Comparison of ENCODE assay signal across 8 cellular contexts in genomic region chr1:33298623-33299277, GRCh38. TPM values are rescaled to one million over a fixed set of nuclear protein-coding genes. Genes with fewer than 3 reads are reported as not detected.
DNase-seq lines count a peak whose midpoint lies in the region; ATAC-seq and TF ChIP-seq lines count a peak whose summit lies in the region.

No MANE protein-coding gene starts in this region.

- CTCF ChIA-PET in activated CD8-positive, alpha-beta T cell treated with anti-CD3 and anti-CD28 coated beads for 36 hours (lab: Charles Lee) = interaction anchor here (0.6 to 2.9 kb wide), 23 partner anchors 9 to 898 kb away, joined by 3 to 17 read pairs (median 3); no protein-coding TSS in a partner anchor

- no peak overlapping the region for H3K27ac Mint-ChIP-seq in H9
- H3K27ac Mint-ChIP-seq in activated CD8-positive, alpha-beta T cell treated with anti-CD3 and anti-CD28 coated beads for 36 hours = no peak overlapping the region
- H3K27ac Mint-ChIP-seq in endodermal cell = no peak overlapping the region
- no peak overlapping the region for H3K27ac Mint-ChIP-seq in mesothelial cell of epicardium

- H3K4me3 ChIP-seq in endodermal cell (ENCODE audit: low read length) = no peak overlapping the region

- H3K36me3 Mint-ChIP-seq in H9 (ENCODE audit: insufficient read depth in 1 of 3, low read depth in 3 of 3) (peaks cover 32 to 45% (median 41%) of the 10 kb centered on the region in 3 experiments), endodermal cell (ENCODE audit: low read depth) (peaks cover 71% of the 10 kb centered on the region), mesothelial cell of epicardium (peaks cover 64% of the 10 kb centered on the region)
- H3K36me3 Mint-ChIP-seq in activated CD8-positive, alpha-beta T cell treated with anti-CD3 and anti-CD28 coated beads for 36 hours (ENCODE audit: low read depth) = peaks cover 9% of the 10 kb centered on the region

- H3K27ac ChIP-seq in C4-2B (no peak overlapping the region), H9 (ENCODE audit: insufficient read length, low read depth, low read length) (no peak overlapping the region), endodermal cell (ENCODE audit: low read depth, low read length) (no peak overlapping the region)

- H3K27me3 ChIP-seq in H9 (ENCODE audit: insufficient read depth, low read length) = no peaks in the 10 kb centered on the region
- H3K27me3 ChIP-seq in endodermal cell (ENCODE audit: control insufficient read depth, insufficient read depth, low read length, poor library complexity, severe bottlenecking) = no peaks in the 10 kb centered on the region

- TF ChIP-seq CTCF in C4-2B (conservative IDR thresholded peaks at IDR 0.05) (peak; percentile 90), H9 (conservative IDR thresholded peaks at IDR 0.05) (peak; percentile 87), endodermal cell (conservative IDR thresholded peaks at IDR 0.05) (peak; percentile 88), mesothelial cell of epicardium (IDR thresholded peaks at IDR 0.05; ENCODE audit: unreplicated experiment) (peak; percentile 76)
- peak; percentile 92 for TF ChIP-seq CTCF in activated CD8-positive, alpha-beta T cell treated with anti-CD3 and anti-CD28 coated beads for 36 hours (IDR thresholded peaks at IDR 0.05)

- no peak overlapping the region for H3K14ac ChIP-seq in H9 (ENCODE audit: insufficient read depth, low read length)

- H2BK120ac ChIP-seq in H9 (ENCODE audit: low read depth, low read length, poor library complexity, severe bottlenecking) = no peak overlapping the region

- no peaks in the 10 kb centered on the region for H4K20me1 ChIP-seq in H9 (ENCODE audit: control insufficient read depth, insufficient read depth, insufficient read length)

- peaks cover 54% of the 10 kb centered on the region for H3K36me3 ChIP-seq in endodermal cell (ENCODE audit: control insufficient read depth, insufficient read depth, low read length)

- H3K9me3 ChIP-seq in H9 (ENCODE audit: control insufficient read depth, low read depth, low read length) (no peaks in the 10 kb centered on the region), endodermal cell (ENCODE audit: control insufficient read depth, low read length) (peaks cover 14% of the 10 kb centered on the region)

- H4K91ac ChIP-seq in H9 (ENCODE audit: insufficient read length, low read depth, low read length) = no peak overlapping the region

- H3K4me1 Mint-ChIP-seq in H9 (peaks cover 15 to 24% of the 10 kb centered on the region in 2 experiments), endodermal cell (no peaks in the 10 kb centered on the region), mesothelial cell of epicardium (peaks cover 11% of the 10 kb centered on the region)
- peaks cover 19% of the 10 kb centered on the region for H3K4me1 Mint-ChIP-seq in activated CD8-positive, alpha-beta T cell treated with anti-CD3 and anti-CD28 coated beads for 36 hours (ENCODE audit: low read depth)

- no peak overlapping the region for H3K23ac ChIP-seq in H9 (ENCODE audit: insufficient read length, low read depth, low read length)

- no peak overlapping the region for H2BK12ac ChIP-seq in H9 (ENCODE audit: insufficient read length, low read depth, low read length)

- H3K79me1 ChIP-seq in H9 (ENCODE audit: insufficient read depth, low read depth, low read length, poor library complexity, severe bottlenecking) = no peaks in the 10 kb centered on the region

- no peak overlapping the region for H3K4me2 ChIP-seq in H9 (ENCODE audit: insufficient read depth, insufficient read length, low read length)

- no peaks in the 10 kb centered on the region for H3K23me2 ChIP-seq in H9 (ENCODE audit: insufficient read length, low read depth, low read length, poor library complexity, severe bottlenecking)

- no peak overlapping the region for H3T11ph ChIP-seq in H9 (ENCODE audit: low read length)

- H3K27me3 Mint-ChIP-seq in H9 (ENCODE audit: low read depth) = peaks cover 3% of the 10 kb centered on the region; the same call in 1 of the 2 replicates
- H3K27me3 Mint-ChIP-seq in activated CD8-positive, alpha-beta T cell treated with anti-CD3 and anti-CD28 coated beads for 36 hours = no peaks in the 10 kb centered on the region
- H3K27me3 Mint-ChIP-seq in endodermal cell (ENCODE audit: insufficient read depth) = peaks cover 9% of the 10 kb centered on the region
- H3K27me3 Mint-ChIP-seq in mesothelial cell of epicardium (ENCODE audit: low read depth) = no peaks in the 10 kb centered on the region

- H3K18ac ChIP-seq in H9 (ENCODE audit: insufficient read length, low read depth, low read length) = no peak overlapping the region

- peak; percentile 75 for ATAC-seq in activated CD8-positive, alpha-beta T cell treated with anti-CD3 and anti-CD28 coated beads for 36 hours

- peaks cover 0 to 4% of the 10 kb centered on the region in 2 experiments; a peak in 3 of 5 replicates for H3K9me3 Mint-ChIP-seq in H9
- no peaks in the 10 kb centered on the region for H3K9me3 Mint-ChIP-seq in activated CD8-positive, alpha-beta T cell treated with anti-CD3 and anti-CD28 coated beads for 36 hours
- peaks cover 4% of the 10 kb centered on the region for H3K9me3 Mint-ChIP-seq in endodermal cell
- H3K9me3 Mint-ChIP-seq in mesothelial cell of epicardium = no peaks in the 10 kb centered on the region

- DNase-seq in H9 (peak; percentile 85), NCI-H748 (lab: John Stamatoyannopoulos, UW; ENCODE audit: unreplicated experiment) (peak; percentile 49), endodermal cell (peak; percentile 93), mesothelial cell of epicardium (ENCODE audit: low spot score in 2 of 2, unreplicated experiment in 2 of 2) (no peak), mesenteric fat pad (ENCODE audit: low spot score) (no peak)
- DNase-seq in activated CD8-positive, alpha-beta T cell treated with anti-CD3 and anti-CD28 coated beads for 36 hours = peak; percentile 76
- DNase-seq in stimulated activated CD8-positive, alpha-beta memory T cell treated with anti-CD3 and anti-CD28 coated beads, Interleukin-7, amount 100 ng/mL, for 48 hours (ENCODE audit: extremely low read depth in 1 of 2, low read depth in 1 of 2) = peak; percentile 10 to 52

- no peak overlapping the region for H4K8ac ChIP-seq in H9 (replicated peaks; ENCODE audit: insufficient read length, low read depth, low read length)

- no peak overlapping the region for H2BK5ac ChIP-seq in H9 (ENCODE audit: insufficient read length, low read length)

- H3K56ac ChIP-seq in H9 (ENCODE audit: insufficient read length, low read depth, low read length) = no peak overlapping the region

- POLR2A ChIA-PET in activated CD8-positive, alpha-beta T cell treated with anti-CD3 and anti-CD28 coated beads for 36 hours (lab: Charles Lee) = interaction anchor here (0.9 kb wide), 1 partner anchor 39 kb away, joined by 3 read pairs; no protein-coding TSS in a partner anchor

- no peak overlapping the region for H4K5ac ChIP-seq in H9 (ENCODE audit: insufficient read length, low read depth, low read length)

- H2BK15ac ChIP-seq in H9 (ENCODE audit: low read depth, low read length) = no peak overlapping the region

- no peak overlapping the region for H2AK5ac ChIP-seq in H9 (ENCODE audit: insufficient read length, low read length)

- no CpG with 5 or more reads among the region's 18 CpGs for WGBS in H9 (ENCODE audit: extremely low coverage, insufficient read length, low lambda C conversion rate)
- WGBS in endodermal cell (ENCODE audit: insufficient coverage in 1 of 2, insufficient read length in 1 of 2), 2 experiments = 82 to 85% methylated on average over 10 to 18 of the region's 18 CpGs

- H3K4me3 Mint-ChIP-seq in H9 (peak overlapping the region in 1 of 2 experiments; percentile 48; a peak in 1 of 5 replicates), endodermal cell (no peak overlapping the region), mesothelial cell of epicardium (no peak overlapping the region)
- no peak overlapping the region for H3K4me3 Mint-ChIP-seq in activated CD8-positive, alpha-beta T cell treated with anti-CD3 and anti-CD28 coated beads for 36 hours

- no peak overlapping the region for H3K9ac ChIP-seq in H9 (ENCODE audit: extremely low read depth, insufficient read length, low read length)
- no peak overlapping the region for H3K9ac ChIP-seq in endodermal cell (ENCODE audit: extremely low read depth, low read length, poor library complexity, severe bottlenecking)

- H3K4ac ChIP-seq in H9 (ENCODE audit: low read depth, low read length) = no peak overlapping the region

- H3K79me2 ChIP-seq in H9 (ENCODE audit: insufficient read depth, low read length) = no peaks in the 10 kb centered on the region

- no peak overlapping the region for H2BK20ac ChIP-seq in H9 (ENCODE audit: low read depth, low read length, poor library complexity, severe bottlenecking)

- no peaks in the 10 kb centered on the region for H3K4me1 ChIP-seq in H9 (ENCODE audit: insufficient read depth, low read length)
- no peaks in the 10 kb centered on the region for H3K4me1 ChIP-seq in endodermal cell (ENCODE audit: control insufficient read depth, insufficient read depth, low read length)

- H2AFZ ChIP-seq in H9 (ENCODE audit: low read length) = no peak overlapping the region

- intact Hi-C loops in activated CD8-positive, alpha-beta T cell treated with anti-CD3 and anti-CD28 coated beads for 36 hours (cut with micrococcal nuclease) = loop anchor here (5.0 kb wide), 1 partner anchor 174 kb away; the partner anchor contains the start of gene ZSCAN20

RNA-seq across cellular contexts. Expression of gene A3GALT2, which starts 22.1 kb away (rescaled TPM):
- total RNA-seq in H9 (2021) = not detected in 2 replicates
- not detected for total RNA-seq in activated CD8-positive, alpha-beta T cell treated with anti-CD3 and anti-CD28 coated beads for 36 hours
- not detected for total RNA-seq in endodermal cell
- not detected for polyA plus RNA-seq in endodermal cell (2013, experiment 1 of 2)
- polyA plus RNA-seq in endodermal cell (2013, experiment 2 of 2) = not detected
- 0.51 to 0.58 TPM (median 0.52 TPM) in 3 replicates for total RNA-seq in mesothelial cell of epicardium
- not detected for total RNA-seq in mesenteric fat pad

RNA-seq across cellular contexts. Expression of gene ZNF362, which starts 42.5 kb away (rescaled TPM):
- total RNA-seq in H9 (2021) (18.7 and 19.4 TPM in 2 replicates), endodermal cell (10 to 100 TPM; 27.4 to 41.5 TPM), mesothelial cell of epicardium (112 to 114 TPM (median 113 TPM) in 3 replicates), mesenteric fat pad (29.6 TPM)
- total RNA-seq in activated CD8-positive, alpha-beta T cell treated with anti-CD3 and anti-CD28 coated beads for 36 hours = 1 to 10 TPM; 5.4 to 7.8 TPM
- polyA plus RNA-seq in endodermal cell (2013, experiment 1 of 2) = 49.5 TPM
- polyA plus RNA-seq in endodermal cell (2013, experiment 2 of 2) = 48.8 TPM

Comparison
In these comparisons a context has a peak if more than half of its experiments do, and no peak if none do; other contexts are left out.
1. DNase-seq: peak in H9 (single experiment), NCI-H748 (single experiment), activated CD8-positive, alpha-beta T cell treated with anti-CD3 and anti-CD28 coated beads for 36 hours (single experiment), endodermal cell (single experiment) and stimulated activated CD8-positive, alpha-beta memory T cell treated with anti-CD3 and anti-CD28 coated beads, Interleukin-7, amount 100 ng/mL, for 48 hours (2 of 2); none in mesothelial cell of epicardium (0 of 2) and mesenteric fat pad (single experiment).
2. Peak in every context shown above with its lines, with median percentiles within 50 percentile points of each other: CTCF ChIP-seq.